Comparison of ENCODE assay signal across 11 cellular contexts in the genomic region with DNA sequence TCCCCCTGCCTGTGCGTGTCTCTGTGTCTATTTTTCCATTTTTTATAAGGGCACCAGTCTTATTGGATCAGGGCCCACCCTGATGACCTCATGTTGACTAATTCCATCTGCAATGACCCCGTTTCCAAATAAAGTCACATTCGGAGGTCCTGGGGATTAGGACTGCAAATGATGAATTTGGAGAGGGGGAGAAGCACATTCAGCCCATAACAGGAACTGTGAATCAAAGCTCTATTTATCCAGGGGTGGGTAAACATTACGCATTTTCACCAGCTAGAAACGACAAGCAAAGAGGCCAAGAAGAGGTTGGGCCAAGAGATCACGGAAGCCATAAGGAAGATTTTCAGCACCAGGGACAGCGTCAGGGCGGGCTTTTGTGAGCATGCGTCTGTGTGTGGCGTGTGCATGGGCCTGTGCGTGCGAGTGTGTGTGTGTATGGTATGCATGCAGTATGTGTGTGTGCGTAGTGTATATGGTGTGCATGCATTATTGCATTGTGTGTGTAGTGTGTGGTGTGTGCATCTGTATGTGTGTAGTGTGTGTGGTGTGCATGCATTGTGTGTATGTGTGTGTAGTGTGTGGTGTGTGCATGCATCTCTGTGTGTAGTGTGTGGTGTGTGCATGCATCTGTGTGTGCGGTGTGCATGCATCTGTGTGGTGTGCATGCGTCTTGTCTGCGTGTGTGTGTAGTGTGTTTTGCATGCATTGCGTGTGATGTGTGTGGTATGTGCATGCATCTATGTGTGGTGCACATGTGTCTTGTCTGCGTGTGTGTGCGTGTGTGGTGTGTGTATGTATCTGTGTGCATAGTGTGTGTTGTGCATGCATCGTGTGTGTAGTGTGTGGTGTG. TPM values are rescaled to one million over a fixed set of nuclear protein-coding genes. Genes with fewer than 3 reads are reported as not detected.
DNase-seq lines count a peak whose midpoint lies in the region; ATAC-seq, FAIRE-seq and TF ChIP-seq lines count a peak whose summit lies in the region.
"Had no signal": no experiment of that assay in that cellular context is flagged by ENCODE, and none has a peak within 500 bp of the region (broad histone marks: within the 10 kb centered on the region; RNA-seq: fewer than 3 reads in every experiment).

No MANE protein-coding gene starts in this region.

- DNase-seq in cardiac muscle cell (ENCODE audit: low read depth in 1 of 2, low spot score in 1 of 2) (peak; percentile 68 to 89), Right ventricle myocardium inferior (ENCODE audit: missing footprints) (no peak), dermis microvascular lymphatic vessel endothelial cell (ENCODE audit: low read depth in 2 of 2) (peak; percentile 34 to 62), progenitor cell of endocrine pancreas (ENCODE audit: low spot score, unreplicated experiment) (peak; percentile 63), SKM-1 treated with dmso at 0.1 percent for 144 hours (lab: John Stamatoyannopoulos, UW; ENCODE audit: unreplicated experiment) (no peak), pons (ENCODE audit: low spot score) (no peak), GM12892 (ENCODE audit: insufficient read length) (no peak)

- no peak overlapping the region for H3K4me3 Mint-ChIP-seq in progenitor cell of endocrine pancreas (ENCODE audit: low read depth)

- ATAC-seq in Right ventricle myocardium inferior, result no peak
- ATAC-seq: psoas muscle had no signal

- H3K4me1 ChIP-seq in cardiac muscle cell (ENCODE audit: low read depth), result no peaks in the 10 kb centered on the region
- H3K4me1 ChIP-seq: psoas muscle had no signal

- no peak for FAIRE-seq in GM12892 (lab: Jason Lieb, UNC)
- FAIRE-seq: TTC549 had no signal

- H3K36me3 ChIP-seq in cardiac muscle cell, result no peaks in the 10 kb centered on the region

- H3K27me3 ChIP-seq in cardiac muscle cell, result no peaks in the 10 kb centered on the region

- TF ChIP-seq CTCF in cardiac muscle cell (IDR thresholded peaks at IDR 0.05; ENCODE audit: low read depth, low read length) (no peak), VCaP (conservative IDR thresholded peaks at IDR 0.05) (no peak), progenitor cell of endocrine pancreas (IDR thresholded peaks at IDR 0.05; ENCODE audit: unreplicated experiment) (no peak)

- intact Hi-C loops in Right ventricle myocardium inferior (cut with DNase I), result no loop called here

- H3K36me3 Mint-ChIP-seq in progenitor cell of endocrine pancreas (ENCODE audit: insufficient read depth), result no peaks in the 10 kb centered on the region

- no peaks in the 10 kb centered on the region for H3K4me1 Mint-ChIP-seq in progenitor cell of endocrine pancreas (ENCODE audit: low read depth)

- H3K27ac ChIP-seq in cardiac muscle cell (no peak overlapping the region), VCaP (peak overlapping the region; percentile 69)
- H3K27ac ChIP-seq: C4-2B, psoas muscle had no signal

- no peak overlapping the region for H3K4me3 ChIP-seq in cardiac muscle cell
- H3K4me3 ChIP-seq: psoas muscle had no signal

- no peak for TF ChIP-seq POLR2A in GM12892 (IDR thresholded peaks at IDR 0.05; ENCODE audit: low read depth, low read length)

- H3K9me3 Mint-ChIP-seq in progenitor cell of endocrine pancreas (ENCODE audit: low read depth), result no peaks in the 10 kb centered on the region

- H3K27ac Mint-ChIP-seq in progenitor cell of endocrine pancreas, result no peak overlapping the region

- no peaks in the 10 kb centered on the region for H3K9me3 ChIP-seq in cardiac muscle cell (ENCODE audit: low read depth)
- H3K9me3 ChIP-seq: psoas muscle had no signal

- H3K27me3 Mint-ChIP-seq in progenitor cell of endocrine pancreas, result peaks cover 10% of the 10 kb centered on the region

RNA-seq across cellular contexts. Expression of gene CELF5, which starts 19.6 kb away (rescaled TPM):
- 3.1 and 8.4 TPM in 2 replicates for total RNA-seq in cardiac muscle cell
- polyA plus RNA-seq in cardiac muscle cell, result 4.5 and 7.2 TPM in 2 replicates
- total RNA-seq in Right ventricle myocardium inferior, result not detected
- total RNA-seq in dermis microvascular lymphatic vessel endothelial cell, result 0.13 TPM in 1 of 2 replicates, not detected in the other
- total RNA-seq in progenitor cell of endocrine pancreas, result 1.6 and 1.7 TPM in 2 replicates
- polyA plus RNA-seq in GM12892 (2012; ENCODE audit: missing spikeins), result not detected
- total RNA-seq: psoas muscle had no signal

RNA-seq across cellular contexts. Expression of gene NCLN, which starts 58.3 kb away (rescaled TPM):
- total RNA-seq in cardiac muscle cell (30.6 and 40.0 TPM in 2 replicates), Right ventricle myocardium inferior (23.7 TPM), dermis microvascular lymphatic vessel endothelial cell (33.2 and 45.0 TPM in 2 replicates), progenitor cell of endocrine pancreas (54.6 and 57.7 TPM in 2 replicates)
- polyA plus RNA-seq in cardiac muscle cell, result 36.2 and 55.7 TPM in 2 replicates
- polyA plus RNA-seq in GM12892 (2012; ENCODE audit: missing spikeins), result 18.2 TPM

Comparison
In these comparisons a context has a peak if more than half of its experiments do, and no peak if none do; other contexts are left out.
1. DNase-seq: peak in cardiac muscle cell (2 of 2), dermis microvascular lymphatic vessel endothelial cell (2 of 2) and progenitor cell of endocrine pancreas (single experiment); none in Right ventricle myocardium inferior (single experiment), SKM-1 treated with dmso at 0.1 percent for 144 hours (single experiment), pons (single experiment) and GM12892 (single experiment).